Comparison of ENCODE assay signal across 8 cellular contexts in the genomic region with DNA sequence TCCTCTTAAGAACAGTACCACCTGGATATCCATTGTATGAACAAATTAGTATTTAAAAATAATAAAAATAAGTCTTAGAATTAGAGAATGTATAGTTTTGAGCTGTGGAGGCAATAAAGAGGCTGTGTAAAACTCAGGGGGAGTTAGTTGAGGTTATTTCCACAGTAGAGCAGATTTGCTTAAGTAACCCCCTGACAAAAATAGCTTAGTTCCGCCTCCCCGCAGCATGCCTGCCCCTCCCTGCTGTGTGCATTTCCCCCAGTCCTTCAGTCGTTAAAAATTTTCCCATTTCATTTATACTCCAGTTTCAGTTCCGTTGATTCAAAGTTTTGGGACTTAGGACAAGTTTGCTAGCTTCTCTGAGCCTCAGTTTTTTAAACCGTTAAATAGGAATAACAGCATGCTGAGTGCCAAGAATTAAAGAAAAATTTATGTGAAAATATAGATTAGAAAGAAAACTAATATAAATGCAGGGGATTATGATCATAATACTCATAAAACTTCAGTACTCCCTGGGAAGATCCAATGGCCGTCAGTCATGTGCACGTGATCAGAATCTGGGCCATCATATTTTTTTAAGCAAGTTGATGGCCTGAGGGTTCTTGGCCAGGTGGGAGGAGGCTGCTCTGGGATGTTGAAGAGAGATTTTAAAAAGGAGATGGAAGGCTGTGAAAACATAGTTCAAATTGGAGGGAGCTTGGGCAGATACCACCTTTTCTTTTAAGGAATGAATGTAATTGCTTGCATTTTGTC. TPM values are rescaled to one million over a fixed set of nuclear protein-coding genes. Genes with fewer than 3 reads are reported as not detected.
DNase-seq lines count a peak whose midpoint lies in the region; ATAC-seq and TF ChIP-seq lines count a peak whose summit lies in the region.

No MANE protein-coding gene starts in this region.

- peak overlapping the region; percentile 89 for H3K4me2 ChIP-seq in PC-3 (ENCODE audit: low read length)

- no peaks in the 10 kb centered on the region for H3K27me3 Mint-ChIP-seq in T-helper 17 cell

- no peaks in the 10 kb centered on the region for H3K9me2 ChIP-seq in PC-3 (replicated peaks; ENCODE audit: low read length)

- H3K9me3 ChIP-seq in PC-3 (ENCODE audit: low read length): no peaks in the 10 kb centered on the region
- H3K9me3 ChIP-seq in sigmoid colon: no peaks in the 10 kb centered on the region
- no peaks in the 10 kb centered on the region for H3K9me3 ChIP-seq in T-helper 17 cell (ENCODE audit: control insufficient read depth, low read length, poor library complexity, severe bottlenecking)

- no peaks in the 10 kb centered on the region for H3K36me3 Mint-ChIP-seq in T-helper 17 cell (ENCODE audit: low read depth)

- peak overlapping the region; percentile 94 for H3K27ac ChIP-seq in PC-3 (ENCODE audit: low read length)
- peak overlapping the region; percentile 97 to 100 (median 99) for H3K27ac ChIP-seq in sigmoid colon

- 27 to 65% methylated on average over 7 of the region's 7 CpGs for WGBS in sigmoid colon, 2 donors

- H3K27ac Mint-ChIP-seq in T-helper 17 cell: no peak overlapping the region

- H3K4me3 ChIP-seq in GM12864 (ENCODE audit: low read depth, low read length) (peak overlapping the region; percentile 29), PC-3 (ENCODE audit: low read length) (peak overlapping the region; percentile 55), sigmoid colon (peak overlapping the region in 2 of 4 donors; percentile 10 to 18)

- peaks cover 21% of the 10 kb centered on the region for H3F3A ChIP-seq in PC-3 (ENCODE audit: low read length, unreplicated experiment)

- TF ChIP-seq POLR2A in sigmoid colon (IDR thresholded peaks at IDR 0.05): no peak

- peak; percentile 21 for ATAC-seq in HG02588 (IDR thresholded peaks at IDR 0.05; ENCODE audit: unreplicated experiment)
- no peak for ATAC-seq in PC-3
- ATAC-seq in T-helper 17 cell: no peak

- H2AFZ ChIP-seq in PC-3 (ENCODE audit: low read length): 0 out of 2 replicates have a peak overlapping the region, but pooled peaks have one; percentile 39

- H3K4me1 Mint-ChIP-seq in T-helper 17 cell: peaks cover 16% of the 10 kb centered on the region

- no peak for TF ChIP-seq EP300 in sigmoid colon (IDR thresholded peaks at IDR 0.05)

- CTCF ChIA-PET in PC-3 (lab: Charles Lee): interaction anchor here (0.6 to 1.9 kb wide), 2 partner anchors 44 to 274 kb away, joined by 4 to 5 read pairs; no protein-coding TSS in a partner anchor

- POLR2A ChIA-PET in PC-3 (lab: Charles Lee; ENCODE audit: unreplicated experiment): interaction anchor here (0.5 to 1.8 kb wide), 11 partner anchors 11 to 400 kb away, joined by 3 to 14 read pairs (median 4); partner anchors contain the start of gene SLC38A1

- no TSS peak for BruUV-seq in PC-3 (replicated peaks; lab: Mats Ljungman, UMichigan)

- H3K4me3 Mint-ChIP-seq in T-helper 17 cell: no peak overlapping the region

- H3K4me1 ChIP-seq in PC-3 (ENCODE audit: insufficient read depth, low read length) (peaks cover 82% of the 10 kb centered on the region), sigmoid colon (peaks cover 0 to 76% (median 70%) of the 10 kb centered on the region in 4 donors)

- H3K27me3 ChIP-seq in PC-3 (ENCODE audit: low read length) (no peaks in the 10 kb centered on the region), sigmoid colon (no peaks in the 10 kb centered on the region)

- peaks cover 29% of the 10 kb centered on the region for H3K79me2 ChIP-seq in PC-3 (ENCODE audit: low read length)

- peak overlapping the region; percentile 61 for H3K9ac ChIP-seq in PC-3 (ENCODE audit: low read length)

- intact Hi-C loops in PC-3 (cut with micrococcal nuclease) (loop anchor here (1.0 to 5.0 kb wide), 8 partner anchors 16 to 635 kb away; no protein-coding TSS in a partner anchor), sigmoid colon (cut with DNase I) (loop anchor here (5.0 to 10.0 kb wide), 3 partner anchors 85 to 1428 kb away; partner anchors contain the start of gene HDAC7)

- no peaks in the 10 kb centered on the region for H4K20me1 ChIP-seq in PC-3 (ENCODE audit: low read length)

- H3K36me3 ChIP-seq in PC-3 (ENCODE audit: low read depth, low read length): no peaks in the 10 kb centered on the region
- no peaks in the 10 kb centered on the region for H3K36me3 ChIP-seq in sigmoid colon

- no peak for TF ChIP-seq CTCF in GM12864 (IDR thresholded peaks at IDR 0.05; ENCODE audit: low read depth, low read length, missing control alignments)
- TF ChIP-seq CTCF in PC-3 (conservative IDR thresholded peaks at IDR 0.05; ENCODE audit: low read depth, low read length): no peak
- no peak for TF ChIP-seq CTCF in sigmoid colon (IDR thresholded peaks at IDR 0.05)

- DNase-seq in GM12864 (ENCODE audit: low read depth) (peak; percentile 69), PC-3 (peak; percentile 56), fibroblast of peridontal ligament (ENCODE audit: extremely low read depth) (peak; percentile 80), sigmoid colon (no peak), T-helper 17 cell (no peak), NCI-H1694 treated with DMSO at 0.1 percent for 48 hours (lab: John Stamatoyannopoulos, UW) (no peak), NCI-H2171 (lab: John Stamatoyannopoulos, UW) (no peak)

RNA-seq across cellular contexts. Expression of gene SLC38A2, which starts 14.5 kb away (rescaled TPM):
- total RNA-seq in PC-3 (2014; rRNA removed): 214 and 232 TPM in 2 replicates
- 100 to 1,000 TPM; 234 to 299 (median 263) TPM for total RNA-seq in sigmoid colon
- polyA plus RNA-seq in sigmoid colon: 10 to 100 TPM; 17.6 to 69.4 (median 19.2) TPM
- 100 to 1,000 TPM; 124 to 173 TPM for total RNA-seq in T-helper 17 cell

Comparison
In these comparisons a context has a peak if more than half of its experiments do, and no peak if none do; other contexts are left out.
1. DNase-seq: peak in GM12864 (single experiment), PC-3 (single experiment) and fibroblast of peridontal ligament (single experiment); none in sigmoid colon (single experiment), T-helper 17 cell (0 of 3), NCI-H1694 treated with DMSO at 0.1 percent for 48 hours (single experiment) and NCI-H2171 (single experiment).